8 cellular contexts compared by ENCODE assay signal in genomic region chr14:50531595-50532501, GRCh38. TPM values are rescaled to one million over a fixed set of nuclear protein-coding genes. Genes with fewer than 3 reads are reported as not detected.
DNase-seq lines count a peak whose midpoint lies in the region; ATAC-seq and TF ChIP-seq lines count a peak whose summit lies in the region.

No MANE protein-coding gene starts in this region.

- H3K27me3 ChIP-seq in H7 (ENCODE audit: control insufficient read depth, insufficient read depth, low read length) (no peaks in the 10 kb centered on the region), ectodermal cell (ENCODE audit: control insufficient read depth, insufficient read depth, low read length, poor library complexity, severe bottlenecking) (peaks cover 16% of the 10 kb centered on the region)

- H3K4me3 ChIP-seq in H7 (ENCODE audit: insufficient read depth, low read depth, low read length) (peak overlapping the region; percentile 82), ectodermal cell (ENCODE audit: insufficient read depth, low read depth, low read length) (peak overlapping the region; percentile 60)

- peaks cover 36% of the 10 kb centered on the region for H3K4me1 Mint-ChIP-seq in WTC11

- ATAC-seq in WTC11, result peak; percentile 53
- peak; percentile 2 for ATAC-seq in stimulated activated naive CD8-positive, alpha-beta T cell treated with anti-CD3 and anti-CD28 coated beads, Interleukin-15, Interleukin-2, amounts not matched to agents 100 U/mL and 50 U/mL, for 24 hours

- CTCF ChIA-PET in WTC11 (lab: Charles Lee), result interaction anchor here (0.6 to 3.0 kb wide), 9 partner anchors 8 to 329 kb away, joined by 3 to 19 read pairs (median 3); partner anchors contain the start of genes CDKL1, DMAC2L and L2HGDH

- H3K9me3 ChIP-seq in ectodermal cell (ENCODE audit: control insufficient read depth, low read length), result no peaks in the 10 kb centered on the region

- WGBS in ectodermal cell, 2 experiments, result 0% methylated on average over 82 of the region's 82 CpGs

- H3K27ac ChIP-seq in ectodermal cell (ENCODE audit: insufficient read depth, low read depth, low read length, poor library complexity, severe bottlenecking), result peak overlapping the region; percentile 74

- H3K27me3 Mint-ChIP-seq in WTC11 (ENCODE audit: low read depth), result no peaks in the 10 kb centered on the region; the same call in 1 of the 2 replicates

- H3K9me3 Mint-ChIP-seq in WTC11, result peaks cover 7% of the 10 kb centered on the region

- H3K27ac Mint-ChIP-seq in WTC11, result peak overlapping the region; percentile 77

- H3K36me3 ChIP-seq in H7 (replicated peaks; ENCODE audit: control insufficient read depth, insufficient read depth, low read length), result no peaks in the 10 kb centered on the region
- no peaks in the 10 kb centered on the region for H3K36me3 ChIP-seq in ectodermal cell (ENCODE audit: control insufficient read depth, insufficient read depth, low read length)

- DNase-seq in NCI-H187 (lab: John Stamatoyannopoulos, UW) (peak; percentile 26 to 43), NCI-H187 treated with DMSO at 0.1 percent for 48 hours (lab: John Stamatoyannopoulos, UW) (no peak), H7 (no peak), LHCN-M2 (ENCODE audit: low read depth) (peak; percentile 44), WTC11 (ENCODE audit: low spot score) (peak; percentile 64), lung microvascular endothelial cell (ENCODE audit: low read depth in 2 of 2) (peak; percentile 52 to 57)
- DNase-seq in stimulated activated naive CD8-positive, alpha-beta T cell treated with anti-CD3 and anti-CD28 coated beads, Interleukin-15, Interleukin-2, amounts not matched to agents 100 U/mL and 50 U/mL, for 24 hours, result peak; percentile 51

- peak overlapping the region; percentile 85 for H3K4me3 Mint-ChIP-seq in WTC11

- H3K4me1 ChIP-seq in ectodermal cell (ENCODE audit: control insufficient read depth, insufficient read depth, low read length), result peaks cover 11% of the 10 kb centered on the region

- H3K36me3 Mint-ChIP-seq in WTC11, result peaks cover 6% of the 10 kb centered on the region

- POLR2A ChIA-PET in WTC11 (lab: Charles Lee), result interaction anchor here (0.8 kb wide), 1 partner anchor 220 kb away, joined by 3 read pairs; no protein-coding TSS in a partner anchor

- no peak for TF ChIP-seq CTCF in WTC11 (IDR thresholded peaks at IDR 0.05)

TF ChIP-seq in WTC11, 78 proteins besides CTCF, POLR2A, EP300 and RAD21 (continues in another document):
- TF ChIP-seq CDX4 (CRISPR knock-in tag; IDR thresholded peaks at IDR 0.05; ENCODE audit: borderline replicate concordance) (no peak), STAT6 (CRISPR knock-in tag; conservative IDR thresholded peaks at IDR 0.05; ENCODE audit: low read depth) (0 out of 2 replicates have a peak, but pooled peaks have one; percentile 62), TEAD1 (CRISPR knock-in tag; IDR thresholded peaks at IDR 0.05) (no peak), ZNF138 (CRISPR knock-in tag; conservative IDR thresholded peaks at IDR 0.05) (no peak; the same call in 1 of the 2 replicates), TCF7 (CRISPR knock-in tag; IDR thresholded peaks at IDR 0.05; ENCODE audit: low read depth) (0 out of 2 replicates have a peak, but pooled peaks have one; percentile 9), KAT7 (CRISPR knock-in tag; IDR thresholded peaks at IDR 0.05; ENCODE audit: borderline replicate concordance) (no peak), HMGXB4 (CRISPR knock-in tag; IDR thresholded peaks at IDR 0.05) (peak; percentile 77; the same call in 1 of the 2 replicates), ZNF423 (CRISPR knock-in tag; IDR thresholded peaks at IDR 0.05) (no peak), CREM (CRISPR knock-in tag; IDR thresholded peaks at IDR 0.05) (0 out of 2 replicates have a peak, but pooled peaks have one; percentile 68), PREB (CRISPR knock-in tag; IDR thresholded peaks at IDR 0.05; ENCODE audit: borderline replicate concordance) (no peak), NR3C1 (CRISPR knock-in tag; conservative IDR thresholded peaks at IDR 0.05; ENCODE audit: low read depth) (0 out of 2 replicates have a peak, but pooled peaks have one; percentile 71), EMX1 (CRISPR knock-in tag; IDR thresholded peaks at IDR 0.05) (no peak), ATF6 (CRISPR knock-in tag; IDR thresholded peaks at IDR 0.05) (no peak)

RNA-seq across cellular contexts. Expression of gene MAP4K5, which starts 0.5 kb away (rescaled TPM):
- total RNA-seq in H7 (2014; rRNA removed; shearing (Covaris generic)), result 17.2 and 27.4 TPM in 2 replicates
- total RNA-seq in LHCN-M2 (2014; rRNA removed) (149 and 175 TPM in 2 replicates), WTC11 (2021) (42.8 to 48.8 TPM (median 46.7 TPM) in 3 replicates), lung microvascular endothelial cell (30.9 and 53.6 TPM in 2 replicates)
- 16.4 TPM for polyA plus RNA-seq in LHCN-M2 (2012)
- polyA plus RNA-seq in ectodermal cell (2013, experiment 1 of 4), result 42.9 TPM
- 45.2 TPM for polyA plus RNA-seq in ectodermal cell (2013, experiment 2 of 4)
- 41.7 TPM for polyA plus RNA-seq in ectodermal cell (2013, experiment 3 of 4)
- polyA plus RNA-seq in ectodermal cell (2013, experiment 4 of 4), result 48.1 TPM

RNA-seq across cellular contexts. Expression of gene ATL1, which starts 28.1 kb away (rescaled TPM):
- total RNA-seq in H7 (2014; rRNA removed; shearing (Covaris generic)), result 1.9 and 2.8 TPM in 2 replicates
- total RNA-seq in LHCN-M2 (2014; rRNA removed) (12.7 and 14.9 TPM in 2 replicates), WTC11 (2021) (3.4 to 3.7 TPM (median 3.5 TPM) in 3 replicates), lung microvascular endothelial cell (0.40 and 0.87 TPM in 2 replicates)
- polyA plus RNA-seq in LHCN-M2 (2012), result 7.4 TPM
- 3.8 TPM for polyA plus RNA-seq in ectodermal cell (2013, experiment 1 of 4)
- polyA plus RNA-seq in ectodermal cell (2013, experiment 2 of 4), result 4.3 TPM
- 4.6 TPM for polyA plus RNA-seq in ectodermal cell (2013, experiment 3 of 4)
- polyA plus RNA-seq in ectodermal cell (2013, experiment 4 of 4), result 4.0 TPM

Comparison
In these comparisons a context has a peak if more than half of its experiments do, and no peak if none do; other contexts are left out.
1. DNase-seq: peak in NCI-H187 (2 of 2), LHCN-M2 (single experiment), WTC11 (single experiment), lung microvascular endothelial cell (2 of 2) and stimulated activated naive CD8-positive, alpha-beta T cell treated with anti-CD3 and anti-CD28 coated beads, Interleukin-15, Interleukin-2, amounts not matched to agents 100 U/mL and 50 U/mL, for 24 hours (single experiment); none in NCI-H187 treated with DMSO at 0.1 percent for 48 hours (single experiment) and H7 (single experiment).